Comparison of ENCODE assay signal across 8 cellular contexts in the genomic region with DNA sequence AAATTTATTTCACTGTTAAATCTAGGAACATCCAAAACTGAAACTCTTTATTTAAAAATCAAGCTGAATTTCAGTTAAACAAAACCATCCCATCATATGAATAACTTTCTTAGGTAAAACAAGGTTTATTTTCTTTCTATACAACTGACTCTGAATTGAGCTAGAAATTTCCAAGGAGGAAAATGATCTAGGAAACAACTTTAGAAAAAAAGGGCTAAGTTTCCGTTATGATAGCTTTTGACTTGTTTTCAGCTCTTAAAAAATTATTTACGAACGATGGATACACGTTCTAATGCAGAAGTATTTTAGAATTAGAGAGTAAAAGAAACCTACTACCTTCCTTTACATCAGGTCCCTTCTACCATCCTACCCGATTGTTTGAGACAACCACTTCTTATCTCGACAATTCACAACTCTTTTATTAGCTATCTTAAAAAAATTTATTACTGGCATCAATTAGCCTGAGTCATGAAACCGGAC. TPM values are rescaled to one million over a fixed set of nuclear protein-coding genes. Genes with fewer than 3 reads are reported as not detected.
DNase-seq lines count a peak whose midpoint lies in the region; ATAC-seq and TF ChIP-seq lines count a peak whose summit lies in the region.

No MANE protein-coding gene starts in this region.

- H3K4me3 ChIP-seq in A673 (ENCODE audit: low read depth, low read length, poor library complexity, severe bottlenecking) = peak overlapping the region; percentile 87
- peak overlapping the region; percentile 78 for H3K4me3 ChIP-seq in HUES64 (ENCODE audit: low read length)
- H3K4me3 ChIP-seq in muscle layer of duodenum (ENCODE audit: low read depth in 1 of 2, low read length in 2 of 2) = peak overlapping the region; percentile 77 to 81

- POLR2A ChIA-PET in A673 (lab: Charles Lee; ENCODE audit: low non-redundant PET) = no interaction called here

- no peak for TF ChIP-seq CTCF in A673 (conservative IDR thresholded peaks at IDR 0.05; ENCODE audit: low read depth, low read length)

- CTCF ChIA-PET in A673 (lab: Charles Lee) = interaction anchor here (1.1 to 1.9 kb wide), 2 partner anchors 11 to 127 kb away, joined by 3 to 8 read pairs; no protein-coding TSS in a partner anchor

- H3K27ac ChIP-seq in A673 (ENCODE audit: low read depth, low read length, poor library complexity, severe bottlenecking) (no peak overlapping the region), HUES64 (ENCODE audit: low read depth, low read length) (0 out of 2 replicates have a peak overlapping the region, but pooled peaks have one; percentile 99), muscle layer of duodenum (ENCODE audit: low read length) (no peak overlapping the region)

- H3K36me3 ChIP-seq in A673 (ENCODE audit: insufficient read depth, low read length, poor library complexity, severe bottlenecking) = no peaks in the 10 kb centered on the region
- H3K36me3 ChIP-seq in HUES64 (ENCODE audit: insufficient read depth, low read length) = no peaks in the 10 kb centered on the region
- H3K36me3 ChIP-seq in muscle layer of duodenum (ENCODE audit: control insufficient read depth in 1 of 2, insufficient read depth in 2 of 2, low read length in 2 of 2) = no peaks in the 10 kb centered on the region

- intact Hi-C loops in A673 (cut with micrococcal nuclease; ENCODE audit: unreplicated experiment) = loop anchor here (5.0 kb wide), 1 partner anchor 221 kb away; no protein-coding TSS in a partner anchor

- H3K27me3 Mint-ChIP-seq in central memory CD8-positive, alpha-beta T cell = peaks cover 67% of the 10 kb centered on the region

- no peaks in the 10 kb centered on the region for H3K9me3 ChIP-seq in A673 (ENCODE audit: low read depth, low read length, poor library complexity, severe bottlenecking)
- H3K9me3 ChIP-seq in HUES64 (ENCODE audit: insufficient read depth, low read depth, low read length) = no peaks in the 10 kb centered on the region
- H3K9me3 ChIP-seq in muscle layer of duodenum (ENCODE audit: control insufficient read depth in 1 of 2, low read length in 2 of 2) = no peaks in the 10 kb centered on the region

- peaks cover 3% of the 10 kb centered on the region for H3K4me1 ChIP-seq in A673 (ENCODE audit: insufficient read depth, low read length, poor library complexity, severe bottlenecking)
- H3K4me1 ChIP-seq in HUES64 (ENCODE audit: insufficient read depth, low read length) = peaks cover 12% of the 10 kb centered on the region
- H3K4me1 ChIP-seq in muscle layer of duodenum (ENCODE audit: control insufficient read depth in 1 of 2, insufficient read depth in 2 of 2, low read length in 2 of 2) = peaks cover 0 to 4% of the 10 kb centered on the region in 2 donors

- H3K27ac Mint-ChIP-seq in central memory CD8-positive, alpha-beta T cell (ENCODE audit: low read depth) = no peak overlapping the region

- WGBS in HUES64 = 3% methylated on average over 4 of the region's 7 CpGs

- peak overlapping the region; percentile 64 for H3K4me3 Mint-ChIP-seq in central memory CD8-positive, alpha-beta T cell

- no peaks in the 10 kb centered on the region for H3K9me3 Mint-ChIP-seq in central memory CD8-positive, alpha-beta T cell

- peak overlapping the region; percentile 77 for H3K9ac ChIP-seq in HUES64 (ENCODE audit: low read depth, low read length)

- no peak for DNase-seq in A673 (ENCODE audit: low spot score)
- no peak for DNase-seq in central memory CD8-positive, alpha-beta T cell (ENCODE audit: low spot score in 2 of 2)
- no peak for DNase-seq in Kasumi-1 (lab: John Stamatoyannopoulos, UW)
- DNase-seq in C1 segment of cervical spinal cord (lab: John Stamatoyannopoulos, UW) = no peak

- H3K27me3 ChIP-seq in A673 (replicated peaks; ENCODE audit: insufficient read depth, low read depth, low read length, poor library complexity) (peaks cover 43% of the 10 kb centered on the region), HUES64 (ENCODE audit: insufficient read depth, low read length) (no peaks in the 10 kb centered on the region), muscle layer of duodenum (ENCODE audit: low read depth, low read length) (peaks cover 3% of the 10 kb centered on the region)

- BruUV-seq in A673 (replicated peaks; lab: Mats Ljungman, UMichigan) = no TSS peak

- peaks cover 10% of the 10 kb centered on the region for H3K4me1 Mint-ChIP-seq in central memory CD8-positive, alpha-beta T cell

- no peak for ATAC-seq in central memory CD8-positive, alpha-beta T cell (replicated peaks; ENCODE audit: extremely low read depth, poor library complexity, severe bottlenecking)
- no peak for ATAC-seq in HG03521 (IDR thresholded peaks at IDR 0.05; ENCODE audit: unreplicated experiment)
- ATAC-seq in HG02798 (IDR thresholded peaks at IDR 0.05; ENCODE audit: poor library complexity, unreplicated experiment) = no peak

- peaks cover 13% of the 10 kb centered on the region for H3K36me3 Mint-ChIP-seq in central memory CD8-positive, alpha-beta T cell (ENCODE audit: insufficient read depth)

RNA-seq across cellular contexts. Expression of a gene that starts 1.8 kb away (rescaled TPM):
- 34.9 and 41.2 TPM in 2 replicates for total RNA-seq in A673 (2021)
- polyA plus RNA-seq in HUES64 (2013, experiment 1 of 2) = 29.5 TPM
- polyA plus RNA-seq in HUES64 (2013, experiment 2 of 2) = 34.0 TPM
